Comparison of ENCODE assay signal across 8 cellular contexts in the genomic region with DNA sequence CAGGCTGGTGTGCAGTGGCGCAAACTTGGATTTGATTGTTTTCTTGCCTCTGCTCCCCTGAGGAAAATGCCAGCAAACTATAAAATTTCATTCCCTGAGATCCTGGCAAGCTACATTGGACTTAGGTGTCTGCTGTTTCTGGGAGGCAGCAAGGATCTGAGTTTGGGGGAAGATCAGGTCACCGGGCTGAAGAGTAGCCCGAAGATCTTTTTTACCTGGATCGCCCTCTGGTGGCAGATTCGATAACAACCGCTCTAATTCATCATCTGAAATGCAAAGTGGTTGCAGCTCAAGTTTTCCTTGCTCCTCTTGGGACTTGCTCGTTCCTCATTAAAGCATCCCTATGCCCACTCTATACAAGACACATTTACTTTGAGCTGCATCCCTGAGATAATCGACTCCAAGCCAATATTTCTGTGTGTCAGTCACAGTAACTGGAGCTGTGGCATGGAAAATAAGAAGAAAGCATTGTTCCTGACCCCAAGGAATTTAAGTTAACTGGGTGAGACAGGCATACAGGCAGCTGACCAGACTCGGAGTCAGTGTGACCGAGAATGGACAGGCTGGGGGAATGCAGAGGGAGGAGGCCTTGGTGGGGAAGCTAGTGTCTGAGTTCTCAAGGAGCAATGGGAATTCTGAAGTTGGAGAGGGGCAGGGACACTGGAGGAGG.
DNase-seq lines count a peak whose midpoint lies in the region; ATAC-seq and TF ChIP-seq lines count a peak whose summit lies in the region.

No MANE protein-coding gene starts in this region.

- H3K9me3 ChIP-seq in cardiac muscle cell (ENCODE audit: low read depth) = no peaks in the 10 kb centered on the region
- no peaks in the 10 kb centered on the region for H3K9me3 ChIP-seq in colonic mucosa

- H3K36me3 ChIP-seq in cardiac muscle cell (no peaks in the 10 kb centered on the region), colonic mucosa (no peaks in the 10 kb centered on the region)

- ATAC-seq in Right ventricle myocardium inferior (no peak), HG02642 (IDR thresholded peaks at IDR 0.05; ENCODE audit: poor library complexity, unreplicated experiment) (no peak)

- H3K27ac ChIP-seq in cardiac muscle cell = no peak overlapping the region
- H3K27ac ChIP-seq in colonic mucosa = no peak overlapping the region

- DNase-seq in cardiac muscle cell (ENCODE audit: low read depth in 1 of 2, low spot score in 1 of 2) = peak; percentile 61 to 72
- DNase-seq in Right ventricle myocardium inferior (ENCODE audit: missing footprints) = no peak
- DNase-seq in NCI-H128 (lab: John Stamatoyannopoulos, UW; ENCODE audit: unreplicated experiment) = peak; percentile 52
- DNase-seq in activated CD4-positive, alpha-beta T cell treated with anti-CD3 and anti-CD28 coated beads for 24 hours (ENCODE audit: low read depth in 2 of 2) = peak; percentile 44 to 50
- peak; percentile 59 for DNase-seq in colonic mucosa
- peak; percentile 47 to 50 for DNase-seq in lung microvascular endothelial cell (ENCODE audit: low read depth in 2 of 2)
- DNase-seq in stimulated activated CD8-positive, alpha-beta memory T cell treated with anti-CD3 and anti-CD28 coated beads, Interleukin-4, amount 100 ng/mL, for 48 hours = peak; percentile 80

- TF ChIP-seq CTCF in cardiac muscle cell (IDR thresholded peaks at IDR 0.05; ENCODE audit: low read depth, low read length) (peak; percentile 70), colonic mucosa (IDR thresholded peaks at IDR 0.05) (peak; percentile 66)

- H3K4me1 ChIP-seq in cardiac muscle cell (ENCODE audit: low read depth) = no peaks in the 10 kb centered on the region
- no peaks in the 10 kb centered on the region for H3K4me1 ChIP-seq in colonic mucosa

- no peak overlapping the region for H3K9ac ChIP-seq in colonic mucosa (ENCODE audit: low read depth in 2 of 2, low read length in 2 of 2)

- H3K4me3 ChIP-seq in cardiac muscle cell = no peak overlapping the region
- no peak overlapping the region for H3K4me3 ChIP-seq in colonic mucosa

- H3K27me3 ChIP-seq in cardiac muscle cell = no peaks in the 10 kb centered on the region
- no peaks in the 10 kb centered on the region for H3K27me3 ChIP-seq in colonic mucosa

- intact Hi-C loops in Right ventricle myocardium inferior (cut with DNase I) = loop anchor here (2.0 to 5.0 kb wide), 3 partner anchors 226 to 321 kb away; partner anchors contain the start of gene CDS2
- intact Hi-C loops in colonic mucosa (cut with DNase I) = loop anchor here (10.0 kb wide), 2 partner anchors 234 to 324 kb away; partner anchors contain the start of gene CDS2
